5 cellular contexts compared by ENCODE assay signal in the genomic region with DNA sequence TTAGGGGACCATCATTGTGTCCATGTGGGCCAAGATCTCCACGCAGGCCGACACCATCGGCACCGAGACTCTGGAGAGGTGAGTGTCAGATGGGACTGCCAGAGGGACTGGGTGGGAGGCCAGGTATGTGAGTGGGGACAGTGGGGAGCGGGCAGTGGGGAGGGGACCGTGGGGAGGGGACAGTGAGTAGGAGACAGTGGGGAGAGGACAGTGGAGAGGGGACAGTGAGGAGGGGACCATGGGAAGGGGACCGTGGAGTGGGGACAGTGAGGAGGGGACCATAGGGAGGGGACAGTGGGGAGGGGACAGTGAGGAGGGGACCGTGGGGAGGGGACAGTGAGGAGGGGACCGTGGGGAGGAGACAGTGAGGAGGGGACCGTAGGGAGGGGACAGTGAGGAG. TPM values are rescaled to one million over a fixed set of nuclear protein-coding genes. Genes with fewer than 3 reads are reported as not detected.
"Had no signal": no experiment of that assay in that cellular context is flagged by ENCODE, and none has a peak within 500 bp of the region (broad histone marks: within the 10 kb centered on the region; RNA-seq: fewer than 3 reads in every experiment).

No MANE protein-coding gene starts in this region.

RNA-seq across cellular contexts. Expression of a gene that starts 2.6 kb away (rescaled TPM):
- total RNA-seq: HepG2, HT-29, HT1080, IMR-90, K562 had no signal

RNA-seq across cellular contexts. Expression of a gene that starts 9.5 kb away (rescaled TPM):
- total RNA-seq: HepG2, HT-29, HT1080, IMR-90 had no signal

RNA-seq across cellular contexts. Expression of a gene that starts 10.7 kb away (rescaled TPM):
- total RNA-seq: HepG2, HT-29, HT1080, IMR-90 had no signal

RNA-seq across cellular contexts. Expression of a gene that starts 13.3 kb away (rescaled TPM):
- total RNA-seq: HepG2, HT-29, HT1080, IMR-90 had no signal

RNA-seq across cellular contexts. Expression of a gene that starts 17.1 kb away (rescaled TPM):
- total RNA-seq: HT-29, IMR-90 had no signal
